8 cellular contexts compared by ENCODE assay signal in genomic region chrX:49840679-49841078, GRCh38. TPM values are rescaled to one million over a fixed set of nuclear protein-coding genes. Genes with fewer than 3 reads are reported as not detected.
DNase-seq lines count a peak whose midpoint lies in the region; ATAC-seq and TF ChIP-seq lines count a peak whose summit lies in the region.

No MANE protein-coding gene starts in this region.

- H3K56ac ChIP-seq in H9 (ENCODE audit: insufficient read length, low read depth, low read length) (no peak overlapping the region), mesendoderm (ENCODE audit: low read length) (no peak overlapping the region)

- H3K4me1 Mint-ChIP-seq in Caco-2 (ENCODE audit: low read depth, unreplicated experiment) (no peaks in the 10 kb centered on the region), H9 (no peaks in the 10 kb centered on the region)

- H3K4me1 ChIP-seq in Caco-2 = peaks cover 8% of the 10 kb centered on the region; the same call in 1 of the 2 replicates
- H3K4me1 ChIP-seq in H9 (ENCODE audit: insufficient read depth, low read length) = no peaks in the 10 kb centered on the region
- H3K4me1 ChIP-seq in mesendoderm (ENCODE audit: control insufficient read depth, low read depth, low read length) = no peaks in the 10 kb centered on the region

- H2AFZ ChIP-seq in H9 (ENCODE audit: low read length) = no peak overlapping the region

- no peak overlapping the region for H4K5ac ChIP-seq in H9 (ENCODE audit: insufficient read length, low read depth, low read length)
- no peak overlapping the region for H4K5ac ChIP-seq in mesendoderm (ENCODE audit: low read length)

- H4K8ac ChIP-seq in H9 (replicated peaks; ENCODE audit: insufficient read length, low read depth, low read length) (no peak overlapping the region), mesendoderm (ENCODE audit: low read depth, low read length) (no peak overlapping the region)

- H3K9ac ChIP-seq in H9 (ENCODE audit: extremely low read depth, insufficient read length, low read length) (no peak overlapping the region), mesendoderm (ENCODE audit: low read length) (no peak overlapping the region)

- no peaks in the 10 kb centered on the region for H3K9me3 Mint-ChIP-seq in Caco-2 (ENCODE audit: unreplicated experiment)
- peaks cover 66 to 71% of the 10 kb centered on the region in 2 experiments for H3K9me3 Mint-ChIP-seq in H9

- no peaks in the 10 kb centered on the region for H3K79me1 ChIP-seq in H9 (ENCODE audit: insufficient read depth, low read depth, low read length, poor library complexity, severe bottlenecking)
- H3K79me1 ChIP-seq in mesendoderm (ENCODE audit: low read length) = no peaks in the 10 kb centered on the region

- no peaks in the 10 kb centered on the region for H3K27me3 ChIP-seq in Caco-2 (replicated peaks; ENCODE audit: control insufficient read depth, insufficient read depth, low read length)
- no peaks in the 10 kb centered on the region; the same call in 1 of the 2 replicates for H3K27me3 ChIP-seq in H9 (ENCODE audit: insufficient read depth, low read length)
- H3K27me3 ChIP-seq in mesendoderm (ENCODE audit: insufficient read depth, low read length, poor library complexity) = no peaks in the 10 kb centered on the region

- no peak overlapping the region for H2BK5ac ChIP-seq in H9 (ENCODE audit: insufficient read length, low read length)
- no peak overlapping the region for H2BK5ac ChIP-seq in mesendoderm (ENCODE audit: low read length)

- H3K18ac ChIP-seq in H9 (ENCODE audit: insufficient read length, low read depth, low read length) = no peak overlapping the region
- H3K18ac ChIP-seq in mesendoderm (ENCODE audit: low read length) = no peak overlapping the region

- CTCF ChIA-PET in Caco-2 (lab: Charles Lee) = interaction anchor here (4.0 kb wide), 1 partner anchor 37 kb away, joined by 18 read pairs; no protein-coding TSS in a partner anchor

- no peaks in the 10 kb centered on the region for H3K36me3 Mint-ChIP-seq in Caco-2 (ENCODE audit: insufficient read depth, unreplicated experiment)
- H3K36me3 Mint-ChIP-seq in H9 (ENCODE audit: insufficient read depth in 1 of 3, low read depth in 3 of 3) = no peaks in the 10 kb centered on the region; a peak in 1 of 7 replicates

- H3K27me3 Mint-ChIP-seq in Caco-2 (ENCODE audit: insufficient read depth, unreplicated experiment) = no peaks in the 10 kb centered on the region
- no peaks in the 10 kb centered on the region; the same call in 1 of the 2 replicates for H3K27me3 Mint-ChIP-seq in H9 (ENCODE audit: low read depth)

- H2BK20ac ChIP-seq in H9 (ENCODE audit: low read depth, low read length, poor library complexity, severe bottlenecking) = no peak overlapping the region

- H3K27ac Mint-ChIP-seq in Caco-2 (ENCODE audit: unreplicated experiment) (no peak overlapping the region), H9 (peak overlapping the region in 1 of 3 experiments; percentile 96; a peak in 3 of 7 replicates)

- H3K27ac ChIP-seq in H9 (ENCODE audit: insufficient read length, low read depth, low read length) (no peak overlapping the region), mesendoderm (ENCODE audit: low read depth, low read length) (no peak overlapping the region)

- no peaks in the 10 kb centered on the region for H3K9me3 ChIP-seq in Caco-2
- peaks cover 36% of the 10 kb centered on the region for H3K9me3 ChIP-seq in H9 (ENCODE audit: control insufficient read depth, low read depth, low read length)

- POLR2A ChIA-PET in Caco-2 (lab: Charles Lee) = no interaction called here

- intact Hi-C loops in Caco-2 (cut with micrococcal nuclease; ENCODE audit: unreplicated experiment) = loop anchor here (1.0 to 2.0 kb wide), 2 partner anchors 37 to 82 kb away; partner anchors contain the start of gene CLCN5

- H3K79me2 ChIP-seq in H9 (ENCODE audit: insufficient read depth, low read length) (no peaks in the 10 kb centered on the region), mesendoderm (ENCODE audit: control insufficient read depth, insufficient read depth, low read length) (no peaks in the 10 kb centered on the region)

- H4K91ac ChIP-seq in H9 (ENCODE audit: insufficient read length, low read depth, low read length) = no peak overlapping the region

- no peaks in the 10 kb centered on the region for H3K23me2 ChIP-seq in H9 (ENCODE audit: insufficient read length, low read depth, low read length, poor library complexity, severe bottlenecking)

- peak; percentile 55 for ATAC-seq in stimulated activated naive CD8-positive, alpha-beta T cell treated with anti-CD3 and anti-CD28 coated beads, Interleukin-15, Interleukin-2, amounts not matched to agents 100 U/mL and 50 U/mL, for 24 hours

- TF ChIP-seq CTCF in Caco-2 (IDR thresholded peaks at IDR 0.05; ENCODE audit: insufficient read depth in 1 of 2, low read depth in 1 of 2, low read length in 1 of 2, severe bottlenecking in 1 of 2, unreplicated experiment in 1 of 2) (peak; percentile 33 to 58), H9 (conservative IDR thresholded peaks at IDR 0.05) (peak; percentile 66)

- no peak overlapping the region for H2BK15ac ChIP-seq in H9 (ENCODE audit: low read depth, low read length)
- no peak overlapping the region for H2BK15ac ChIP-seq in mesendoderm (replicated peaks; ENCODE audit: low read depth)

- H3K36me3 ChIP-seq in Caco-2 (ENCODE audit: control insufficient read depth, insufficient read depth, low read length) = no peaks in the 10 kb centered on the region
- H3K36me3 ChIP-seq in mesendoderm (ENCODE audit: control insufficient read depth, insufficient read depth, low read length) = no peaks in the 10 kb centered on the region

- H4K20me1 ChIP-seq in H9 (ENCODE audit: control insufficient read depth, insufficient read depth, insufficient read length) = no peaks in the 10 kb centered on the region

- no peak overlapping the region for H3K23ac ChIP-seq in H9 (ENCODE audit: insufficient read length, low read depth, low read length)
- no peak overlapping the region for H3K23ac ChIP-seq in mesendoderm (ENCODE audit: low read length)

- H3K14ac ChIP-seq in H9 (ENCODE audit: insufficient read depth, low read length) = no peak overlapping the region

- H2BK120ac ChIP-seq in H9 (ENCODE audit: low read depth, low read length, poor library complexity, severe bottlenecking) = no peak overlapping the region
- no peak overlapping the region for H2BK120ac ChIP-seq in mesendoderm (ENCODE audit: low read depth, low read length)

- H3K4me2 ChIP-seq in H9 (ENCODE audit: insufficient read depth, insufficient read length, low read length) (no peak overlapping the region), mesendoderm (ENCODE audit: low read length) (no peak overlapping the region)

- H2AK5ac ChIP-seq in H9 (ENCODE audit: insufficient read length, low read length) (no peak overlapping the region), mesendoderm (ENCODE audit: low read length) (no peak overlapping the region)

- H3K4me3 Mint-ChIP-seq in Caco-2 (ENCODE audit: unreplicated experiment) (no peak overlapping the region), H9 (no peak overlapping the region)

- H2BK12ac ChIP-seq in H9 (ENCODE audit: insufficient read length, low read depth, low read length) = no peak overlapping the region

- BruUV-seq in Caco-2 (replicated peaks; lab: Mats Ljungman, UMichigan) = no TSS peak

- H3K4ac ChIP-seq in H9 (ENCODE audit: low read depth, low read length) (no peak overlapping the region), mesendoderm (ENCODE audit: low read depth, low read length) (no peak overlapping the region)

- DNase-seq in Caco-2 (peak; percentile 80 to 88), H9 (peak; percentile 84), NCI-H2107 (lab: John Stamatoyannopoulos, UW) (peak; percentile 63), mesendoderm (peak; percentile 94), NK-92 (lab: John Stamatoyannopoulos, UW; ENCODE audit: unreplicated experiment) (no peak)
- DNase-seq in activated CD4-positive, alpha-beta T cell treated with anti-CD3 and anti-CD28 coated beads for 1 hour = peak; percentile 10
- peak; percentile 6 for DNase-seq in effector CD8-positive, alpha-beta T cell (lab: John Stamatoyannopoulos, UW)
- DNase-seq in stimulated activated naive CD8-positive, alpha-beta T cell treated with anti-CD3 and anti-CD28 coated beads, Interleukin-15, Interleukin-2, amounts not matched to agents 100 U/mL and 50 U/mL, for 24 hours = peak; percentile 62

- no CpG with 5 or more reads among the region's 3 CpGs for WGBS in H9 (ENCODE audit: extremely low coverage, insufficient read length, low lambda C conversion rate)
- WGBS in mesendoderm (ENCODE audit: extremely low coverage, insufficient coverage, low lambda C conversion rate) = no CpG with 5 or more reads among the region's 3 CpGs

- no peak overlapping the region for H3K4me3 ChIP-seq in Caco-2 (ENCODE audit: low read depth, low read length)
- H3K4me3 ChIP-seq in mesendoderm (ENCODE audit: low read length) = no peak overlapping the region

- no peak overlapping the region for H3T11ph ChIP-seq in H9 (ENCODE audit: low read length)

RNA-seq across cellular contexts. Expression of gene PAGE4, which starts 11.6 kb away (rescaled TPM):
- 22.4 and 31.2 TPM in 2 replicates for total RNA-seq in Caco-2 (2022)
- 0.57 TPM in 1 of 2 replicates, not detected in the other for total RNA-seq in H9 (2021)
- 0.45 TPM for polyA plus RNA-seq in mesendoderm (2013, experiment 1 of 2)
- polyA plus RNA-seq in mesendoderm (2013, experiment 2 of 2) = 0.50 TPM

RNA-seq across cellular contexts. Expression of gene USP27X, which starts 38.6 kb away (rescaled TPM):
- total RNA-seq in Caco-2 (2022) (11.6 and 13.5 TPM in 2 replicates), H9 (2021) (5.7 and 6.3 TPM in 2 replicates)
- 4.1 TPM for polyA plus RNA-seq in mesendoderm (2013, experiment 1 of 2)
- 3.9 TPM for polyA plus RNA-seq in mesendoderm (2013, experiment 2 of 2)

Comparison
In these comparisons a context has a peak if more than half of its experiments do, and no peak if none do; other contexts are left out.
1. RNA of gene PAGE4, which starts 11.6 kb away (total RNA-seq): 22.4 to 31.2 TPM in Caco-2; 0.57 TPM in H9; every median in the first group is over 10 times any median in the second.